8 cellular contexts compared by ENCODE assay signal in genomic region chr10:78973901-78974408, GRCh38.
DNase-seq lines count a peak whose midpoint lies in the region; ATAC-seq and TF ChIP-seq lines count a peak whose summit lies in the region.

No MANE protein-coding gene starts in this region.

- H3K27me3 Mint-ChIP-seq in endodermal cell (ENCODE audit: insufficient read depth) = no peaks in the 10 kb centered on the region

- H3K9me3 ChIP-seq in AG04450 (ENCODE audit: control insufficient read depth, insufficient read depth, low read length) (no peaks in the 10 kb centered on the region), endodermal cell (ENCODE audit: control insufficient read depth, low read length) (no peaks in the 10 kb centered on the region), mesodermal cell (ENCODE audit: control insufficient read depth, low read length) (no peaks in the 10 kb centered on the region)

- no peaks in the 10 kb centered on the region for H3K9me3 Mint-ChIP-seq in endodermal cell
- no peaks in the 10 kb centered on the region for H3K9me3 Mint-ChIP-seq in stimulated activated effector memory CD8-positive, alpha-beta T cell treated with anti-CD3 and anti-CD28 coated beads, Interleukin-12 subunit alpha, Interleukin-12 subunit beta, amount 100 ng/mL, for 72 hours

- no peaks in the 10 kb centered on the region for H3K27me3 ChIP-seq in AG04450 (ENCODE audit: control insufficient read depth, insufficient read depth, low read length)
- H3K27me3 ChIP-seq in endodermal cell (ENCODE audit: control insufficient read depth, insufficient read depth, low read length, poor library complexity, severe bottlenecking) = no peaks in the 10 kb centered on the region

- H3K4me1 ChIP-seq in endodermal cell (ENCODE audit: control insufficient read depth, insufficient read depth, low read length) (peaks cover 15% of the 10 kb centered on the region), mesodermal cell (ENCODE audit: control insufficient read depth, insufficient read depth, low read length, poor library complexity, severe bottlenecking) (peaks cover 53% of the 10 kb centered on the region)

- peak overlapping the region; percentile 69 for H3K9ac ChIP-seq in endodermal cell (ENCODE audit: extremely low read depth, low read length, poor library complexity, severe bottlenecking)

- no peaks in the 10 kb centered on the region for H3K36me3 Mint-ChIP-seq in endodermal cell (ENCODE audit: low read depth)
- H3K36me3 Mint-ChIP-seq in stimulated activated effector memory CD8-positive, alpha-beta T cell treated with anti-CD3 and anti-CD28 coated beads, Interleukin-12 subunit alpha, Interleukin-12 subunit beta, amount 100 ng/mL, for 72 hours = peaks cover 16% of the 10 kb centered on the region

- peak overlapping the region; percentile 57 for H3K4me3 Mint-ChIP-seq in endodermal cell
- H3K4me3 Mint-ChIP-seq in stimulated activated effector memory CD8-positive, alpha-beta T cell treated with anti-CD3 and anti-CD28 coated beads, Interleukin-12 subunit alpha, Interleukin-12 subunit beta, amount 100 ng/mL, for 72 hours = peak overlapping the region; percentile 90

- no peak for TF ChIP-seq CTCF in AG04450 (IDR thresholded peaks at IDR 0.05; ENCODE audit: low read depth, low read length)
- peak; percentile 43 for TF ChIP-seq CTCF in endodermal cell (conservative IDR thresholded peaks at IDR 0.05)

- ATAC-seq in GM18907 (IDR thresholded peaks at IDR 0.05; ENCODE audit: unreplicated experiment) = peak; percentile 50
- ATAC-seq in HG03159 (IDR thresholded peaks at IDR 0.05; ENCODE audit: unreplicated experiment) = peak; percentile 37
- ATAC-seq in stimulated activated effector memory CD8-positive, alpha-beta T cell treated with anti-CD3 and anti-CD28 coated beads, Interleukin-12 subunit alpha, Interleukin-12 subunit beta, amount 100 ng/mL, for 72 hours = peak; percentile 22

- peak overlapping the region; percentile 93 for H3K27ac ChIP-seq in AG04450 (ENCODE audit: low read depth, low read length)
- peak overlapping the region; percentile 99 for H3K27ac ChIP-seq in endodermal cell (ENCODE audit: low read depth, low read length)
- peak overlapping the region; percentile 100 for H3K27ac ChIP-seq in mesodermal cell (ENCODE audit: low read depth, low read length, severe bottlenecking)

- H3K36me3 ChIP-seq in endodermal cell (ENCODE audit: control insufficient read depth, insufficient read depth, low read length) (no peaks in the 10 kb centered on the region), mesodermal cell (ENCODE audit: control insufficient read depth, insufficient read depth, low read length) (no peaks in the 10 kb centered on the region)

- H3K4me1 Mint-ChIP-seq in endodermal cell = peaks cover 29% of the 10 kb centered on the region
- peaks cover 54% of the 10 kb centered on the region for H3K4me1 Mint-ChIP-seq in stimulated activated effector memory CD8-positive, alpha-beta T cell treated with anti-CD3 and anti-CD28 coated beads, Interleukin-12 subunit alpha, Interleukin-12 subunit beta, amount 100 ng/mL, for 72 hours

- CTCF ChIA-PET in AG04450 (lab: Charles Lee) = interaction anchor here (0.8 to 1.5 kb wide), 6 partner anchors 14 to 222 kb away, joined by 3 to 7 read pairs (median 4); no protein-coding TSS in a partner anchor

- peak overlapping the region; percentile 98 for H3K27ac Mint-ChIP-seq in endodermal cell
- H3K27ac Mint-ChIP-seq in stimulated activated effector memory CD8-positive, alpha-beta T cell treated with anti-CD3 and anti-CD28 coated beads, Interleukin-12 subunit alpha, Interleukin-12 subunit beta, amount 100 ng/mL, for 72 hours = peak overlapping the region; percentile 99

- peak overlapping the region; percentile 48 for H3K4me3 ChIP-seq in AG04450 (ENCODE audit: low read depth, low read length)
- peak overlapping the region; percentile 76 for H3K4me3 ChIP-seq in endodermal cell (ENCODE audit: low read length)
- peak overlapping the region; percentile 29 for H3K4me3 ChIP-seq in mesodermal cell (ENCODE audit: extremely low read depth, insufficient read depth, low read length, poor library complexity, severe bottlenecking)

- 0% methylated on average over 1 to 40 of the region's 41 CpGs for WGBS in endodermal cell (ENCODE audit: insufficient coverage in 1 of 2, insufficient read length in 1 of 2), 2 experiments
- 0 to 2% methylated on average over 9 of the region's 41 CpGs for WGBS in mesodermal cell (ENCODE audit: insufficient coverage in 2 of 2), 2 experiments

- POLR2A ChIA-PET in AG04450 (lab: Yijun Ruan, JAX) = interaction anchor here (0.7 to 3.2 kb wide), 10 partner anchors 9 to 217 kb away, joined by 3 to 22 read pairs (median 4); no protein-coding TSS in a partner anchor

- no peak for DNase-seq in AG04450 (ENCODE audit: low read depth, low spot score)
- peak; percentile 79 for DNase-seq in NCI-H2196 treated with DMSO at 0.1 percent for 48 hours (lab: John Stamatoyannopoulos, UW; ENCODE audit: unreplicated experiment)
- peak; percentile 48 to 60 for DNase-seq in activated CD4-positive, alpha-beta T cell treated with anti-CD3 and anti-CD28 coated beads, Interleukin-2, amount 50 U/mL, for 48 hours
- DNase-seq in endodermal cell = peak; percentile 94
- peak in 1 of 2 donors; percentile 73 for DNase-seq in stimulated activated effector memory CD8-positive, alpha-beta T cell treated with anti-CD3 and anti-CD28 coated beads, Interleukin-12 subunit alpha, Interleukin-12 subunit beta, amount 100 ng/mL, for 72 hours (ENCODE audit: low spot score in 2 of 2)
